ENCODE assay signal across 5 cellular contexts in the genomic region with DNA sequence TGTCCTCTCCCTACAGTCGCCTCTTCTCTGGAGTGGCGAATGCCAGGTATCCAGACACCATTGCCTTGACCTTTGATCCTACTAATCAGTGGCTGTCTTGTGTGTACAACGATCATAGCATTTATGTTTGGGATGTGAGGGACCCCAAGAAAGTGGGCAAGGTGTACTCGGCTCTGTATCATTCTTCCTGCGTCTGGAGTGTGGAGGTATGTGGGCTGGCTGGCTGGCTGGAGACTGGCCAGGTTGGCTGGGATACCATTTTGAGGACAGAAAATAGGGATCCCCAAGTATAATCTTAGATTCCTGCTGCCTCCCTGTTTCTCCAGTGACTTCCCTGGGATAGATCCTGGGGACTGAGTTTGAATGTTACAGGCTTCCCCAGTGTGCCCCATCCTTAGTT.
"Had no signal": no experiment of that assay in that cellular context is flagged by ENCODE, and none has a peak within 500 bp of the region (broad histone marks: within the 10 kb centered on the region; RNA-seq: fewer than 3 reads in every experiment).

No MANE protein-coding gene starts in this region.

- H3K4me3 ChIP-seq: K562 had no signal

- DNase-seq: IMR-90, KBM-7 had no signal

- H3K27ac ChIP-seq: HL-60 had no signal

- ATAC-seq: HepG2, K562 had no signal
